ENCODE assay signal across 13 cellular contexts in genomic region chr19:33622809-33623511, GRCh38. TPM values are rescaled to one million over a fixed set of nuclear protein-coding genes. Genes with fewer than 3 reads are reported as not detected.
DNase-seq lines count a peak whose midpoint lies in the region; ATAC-seq and TF ChIP-seq lines count a peak whose summit lies in the region.
"Had no signal": no experiment of that assay in that cellular context is flagged by ENCODE, and none has a peak within 500 bp of the region (broad histone marks: within the 10 kb centered on the region; RNA-seq: fewer than 3 reads in every experiment).

No MANE protein-coding gene starts in this region.

- no peak overlapping the region for H2AFZ ChIP-seq in SK-N-SH (ENCODE audit: low read depth)

- no peaks in the 10 kb centered on the region for H3K9me3 ChIP-seq in SK-N-SH
- no peaks in the 10 kb centered on the region for H3K9me3 ChIP-seq in iPS DF 6.9 (ENCODE audit: control insufficient read depth, insufficient read depth, low read length)
- no peaks in the 10 kb centered on the region for H3K9me3 ChIP-seq in skeletal muscle satellite cell (replicated peaks; ENCODE audit: low read length)

- H4K20me1 ChIP-seq in SK-N-SH (ENCODE audit: insufficient read depth): no peaks in the 10 kb centered on the region

- 24% methylated on average over 37 of the region's 64 CpGs for WGBS in SK-N-SH (ENCODE audit: low lambda C conversion rate)
- no CpG with 5 or more reads among the region's 64 CpGs for WGBS in iPS DF 6.9 (ENCODE audit: insufficient coverage, insufficient read length)

- no peaks in the 10 kb centered on the region for H3F3A ChIP-seq in SK-N-SH (replicated peaks; ENCODE audit: insufficient read depth)

- no peak overlapping the region for H3K27ac ChIP-seq in SK-N-SH (ENCODE audit: low read depth in 2 of 2, low read length in 1 of 2)
- H3K27ac ChIP-seq in iPS DF 6.9 (ENCODE audit: low read length): no peak overlapping the region

- no peak for TF ChIP-seq EP300 in SK-N-SH (IDR thresholded peaks at IDR 0.05; ENCODE audit: borderline replicate concordance in 1 of 2, low read depth in 1 of 2, low read length in 1 of 2)

- H3K9ac ChIP-seq in SK-N-SH (no peak overlapping the region), skeletal muscle satellite cell (ENCODE audit: low read depth, low read length) (no peak overlapping the region)

- no peaks in the 10 kb centered on the region for H3K79me2 ChIP-seq in SK-N-SH (ENCODE audit: insufficient read depth)

- peak; percentile 32 for DNase-seq in HEK293T (ENCODE audit: extremely low spot score)
- peak; percentile 72 for DNase-seq in SK-N-SH
- no peak for DNase-seq in iPS DF 6.9 (ENCODE audit: low read depth, low spot score)
- DNase-seq in GM10266 (ENCODE audit: extremely low spot score): no peak
- no peak for DNase-seq in glomerular visceral epithelial cell (ENCODE audit: extremely low spot score)
- DNase-seq: activated CD4-positive, alpha-beta memory T cell treated with anti-CD3 and anti-CD28 coated beads, Interleukin-2, amount 10 ng/mL, durations not matched to agents 7 days and 5 days; GOT3; NCI-H1048; small intestine had no signal

- no peak for TF ChIP-seq CTCF in SK-N-SH (IDR thresholded peaks at IDR 0.05)
- no peak for TF ChIP-seq CTCF in GM10266 (IDR thresholded peaks at IDR 0.05; ENCODE audit: control insufficient read depth, insufficient read depth, low read depth, missing control alignments)

- H3K4me3 ChIP-seq in SK-N-SH (ENCODE audit: low read depth in 2 of 2, low read length in 1 of 2) (peak overlapping the region in 1 of 2 experiments; percentile 49; a peak in 2 of 4 replicates), iPS DF 6.9 (ENCODE audit: low read length) (peak overlapping the region; percentile 66; the same call in 1 of the 2 replicates), skeletal muscle satellite cell (ENCODE audit: low read length) (no peak overlapping the region)

- POLR2A ChIA-PET in HEK293T (lab: Yijun Ruan, JAX): interaction anchor here (0.7 kb wide), 1 partner anchor 320 kb away, joined by 3 read pairs; the partner anchor contains the start of gene CEBPA
- POLR2A ChIA-PET in SK-N-SH (lab: Yijun Ruan, JAX): no interaction called here

- H3K27me3 ChIP-seq in SK-N-SH (ENCODE audit: insufficient read depth): peaks cover 17% of the 10 kb centered on the region; the same call in 1 of the 2 replicates
- H3K27me3 ChIP-seq in iPS DF 6.9 (ENCODE audit: control insufficient read depth, insufficient read depth, low read length): peaks cover 23% of the 10 kb centered on the region; the same call in 1 of the 2 replicates
- H3K27me3 ChIP-seq in skeletal muscle satellite cell (ENCODE audit: control insufficient read depth, insufficient read depth, low read length): peaks cover 55% of the 10 kb centered on the region

- CTCF ChIA-PET in HEK293T (lab: Yijun Ruan, JAX): no interaction called here
- CTCF ChIA-PET in SK-N-SH (lab: Yijun Ruan, JAX): interaction anchor here (0.9 to 1.7 kb wide), 10 partner anchors 56 to 381 kb away, joined by 3 to 6 read pairs (median 4); no protein-coding TSS in a partner anchor

- ATAC-seq in GM18870 (IDR thresholded peaks at IDR 0.05; ENCODE audit: unreplicated experiment) (no peak), GM21390 (IDR thresholded peaks at IDR 0.05; ENCODE audit: unreplicated experiment) (no peak)

- H3K4me2 ChIP-seq in SK-N-SH: peak overlapping the region; percentile 44; the same call in 1 of the 2 replicates
- peak overlapping the region; percentile 71 for H3K4me2 ChIP-seq in skeletal muscle satellite cell (ENCODE audit: low read length)

- H3K9me2 ChIP-seq in SK-N-SH: no peaks in the 10 kb centered on the region

- H3K4me1 ChIP-seq in SK-N-SH (ENCODE audit: control insufficient read depth in 1 of 2, insufficient read depth in 2 of 2, low read depth in 1 of 2, low read length in 1 of 2): peaks cover 0 to 11% of the 10 kb centered on the region in 2 experiments; a peak in 1 of 4 replicates
- peaks cover 3% of the 10 kb centered on the region for H3K4me1 ChIP-seq in iPS DF 6.9 (ENCODE audit: control insufficient read depth, insufficient read depth, low read length)
- no peaks in the 10 kb centered on the region for H3K4me1 ChIP-seq in skeletal muscle satellite cell (ENCODE audit: control insufficient read depth, insufficient read depth, low read length)

- no peak for TF ChIP-seq RAD21 in SK-N-SH (IDR thresholded peaks at IDR 0.05; ENCODE audit: low read length)

- H3K36me3 ChIP-seq in SK-N-SH (replicated peaks in 1 of 2; ENCODE audit: control insufficient read depth in 1 of 2, insufficient read depth in 2 of 2, low read length in 1 of 2): no peaks in the 10 kb centered on the region
- H3K36me3 ChIP-seq in iPS DF 6.9 (ENCODE audit: control insufficient read depth, insufficient read depth, low read length): no peaks in the 10 kb centered on the region; the same call in 1 of the 2 replicates
- H3K36me3 ChIP-seq in skeletal muscle satellite cell (ENCODE audit: insufficient read depth, low read length): no peaks in the 10 kb centered on the region

TF ChIP-seq in HEK293T, 16 proteins besides CTCF, POLR2A, EP300 and RAD21:
- no peak for TF ChIP-seq CTBP1 (IDR thresholded peaks at IDR 0.05; ENCODE audit: borderline replicate concordance)
- TF ChIP-seq BHLHE40 (IDR thresholded peaks at IDR 0.05; ENCODE audit: borderline replicate concordance): no peak
- TF ChIP-seq HDGF (IDR thresholded peaks at IDR 0.05; ENCODE audit: borderline replicate concordance): no peak
- TF ChIP-seq NFRKB (IDR thresholded peaks at IDR 0.05): no peak
- no peak for TF ChIP-seq ELF4 (IDR thresholded peaks at IDR 0.05)
- no peak for TF ChIP-seq FOXM1 (IDR thresholded peaks at IDR 0.05; ENCODE audit: borderline replicate concordance)
- TF ChIP-seq FOXA1 (IDR thresholded peaks at IDR 0.05): no peak
- no peak for TF ChIP-seq FOXK2 (IDR thresholded peaks at IDR 0.05)

TF ChIP-seq in SK-N-SH, 30 proteins besides CTCF, POLR2A, EP300 and RAD21:
- peak; percentile 55; the same call in 1 of the 2 replicates for TF ChIP-seq MXI1 (IDR thresholded peaks at IDR 0.05; ENCODE audit: low read depth, low read length)
- no peak for TF ChIP-seq JUND (IDR thresholded peaks at IDR 0.05)

RNA-seq across cellular contexts. Expression of gene CHST8, which starts 1.2 kb away (rescaled TPM):
- polyA plus RNA-seq in SK-N-SH (2012; rRNA removed): 0.05 and 0.45 TPM in 2 replicates
- polyA plus RNA-seq in SK-N-SH (2012; cell fraction: cytosol; rRNA removed): 0.23 and 0.80 TPM in 2 replicates
- 0.19 and 0.47 TPM in 2 replicates for polyA plus RNA-seq in SK-N-SH (2012; cell fraction: nucleus; rRNA removed)
- total RNA-seq in skeletal muscle satellite cell (2012; rRNA removed): under 0.01 and 0.22 TPM in 2 replicates
- total RNA-seq: activated CD4-positive, alpha-beta memory T cell treated with anti-CD3 and anti-CD28 coated beads, Interleukin-2, amount 10 ng/mL, durations not matched to agents 7 days and 5 days; fibroblast of lung had no signal
- polyA plus RNA-seq: fibroblast of lung had no signal

Comparison
In these comparisons a context has a peak if more than half of its experiments do, and no peak if none do; other contexts are left out.
1. DNase-seq: peak in HEK293T (single experiment) and SK-N-SH (single experiment); none in iPS DF 6.9 (single experiment), GM10266 (single experiment) and glomerular visceral epithelial cell (single experiment).